8 cellular contexts compared by ENCODE assay signal in genomic region chr14:77099425-77100167, GRCh38. TPM values are rescaled to one million over a fixed set of nuclear protein-coding genes. Genes with fewer than 3 reads are reported as not detected.
DNase-seq lines count a peak whose midpoint lies in the region; ATAC-seq and TF ChIP-seq lines count a peak whose summit lies in the region.

No MANE protein-coding gene starts in this region.

- H3K27me3 Mint-ChIP-seq in Calu3 (ENCODE audit: unreplicated experiment), result no peaks in the 10 kb centered on the region
- H3K27me3 Mint-ChIP-seq in activated naive CD8-positive, alpha-beta T cell treated with anti-CD3 and anti-CD28 coated beads, Interleukin-2, amount 10 ng/mL, durations not matched to agents 7 days and 5 days, result no peaks in the 10 kb centered on the region

- POLR2A ChIA-PET in activated naive CD8-positive, alpha-beta T cell treated with anti-CD3 and anti-CD28 coated beads, Interleukin-2, amount 10 ng/mL, durations not matched to agents 7 days and 5 days (lab: Charles Lee), result interaction anchor here (1.5 to 2.0 kb wide), 3 partner anchors 21 to 191 kb away, joined by 4 to 8 read pairs (median 8); no protein-coding TSS in a partner anchor

- TF ChIP-seq CTCF in Calu3 (IDR thresholded peaks at IDR 0.05; ENCODE audit: unreplicated experiment), result no peak
- no peak for TF ChIP-seq CTCF in Loucy (conservative IDR thresholded peaks at IDR 0.05; ENCODE audit: low read length)
- no peak for TF ChIP-seq CTCF in MM.1S (IDR thresholded peaks at IDR 0.05; ENCODE audit: low read length)

- H3K9ac ChIP-seq in Loucy (ENCODE audit: low read depth, low read length, poor library complexity, severe bottlenecking) (peak overlapping the region; percentile 84), stomach smooth muscle (ENCODE audit: low read length in 2 of 2) (peak overlapping the region; percentile 97 to 99), MM.1S (ENCODE audit: low read length) (no peak overlapping the region)

- no peak overlapping the region for H3K27ac Mint-ChIP-seq in Calu3 (ENCODE audit: unreplicated experiment)
- no peak overlapping the region for H3K27ac Mint-ChIP-seq in activated naive CD8-positive, alpha-beta T cell treated with anti-CD3 and anti-CD28 coated beads, Interleukin-2, amount 10 ng/mL, durations not matched to agents 7 days and 5 days

- H3K36me3 ChIP-seq in Loucy (ENCODE audit: insufficient read depth, low read length), result no peaks in the 10 kb centered on the region
- H3K36me3 ChIP-seq in stomach smooth muscle (ENCODE audit: control insufficient read depth in 2 of 2, insufficient read depth in 2 of 2, low read length in 2 of 2), result no peaks in the 10 kb centered on the region
- H3K36me3 ChIP-seq in MM.1S (replicated peaks; ENCODE audit: insufficient read depth, low read length), result no peaks in the 10 kb centered on the region

- no peak overlapping the region for H2AFZ ChIP-seq in Loucy (ENCODE audit: low read length)
- H2AFZ ChIP-seq in MM.1S (ENCODE audit: low read length), result no peak overlapping the region

- CTCF ChIA-PET in Calu3 (lab: Charles Lee), result interaction anchor here (0.5 to 2.1 kb wide), 4 partner anchors 24 to 114 kb away, joined by 3 to 7 read pairs (median 4); no protein-coding TSS in a partner anchor

- peaks cover 21% of the 10 kb centered on the region for H3K36me3 Mint-ChIP-seq in Calu3 (ENCODE audit: insufficient read depth, unreplicated experiment)
- H3K36me3 Mint-ChIP-seq in activated naive CD8-positive, alpha-beta T cell treated with anti-CD3 and anti-CD28 coated beads, Interleukin-2, amount 10 ng/mL, durations not matched to agents 7 days and 5 days, result peaks cover 4% of the 10 kb centered on the region

- H3K9me2 ChIP-seq in Loucy (replicated peaks; ENCODE audit: low read depth, low read length), result no peaks in the 10 kb centered on the region
- H3K9me2 ChIP-seq in MM.1S (replicated peaks; ENCODE audit: insufficient read depth, low read length), result no peaks in the 10 kb centered on the region

- intact Hi-C loops in Calu3 (cut with micrococcal nuclease; ENCODE audit: unreplicated experiment), result no loop called here

- no TSS peak for BruUV-seq in Calu3 (replicated peaks; lab: Mats Ljungman, UMichigan)

- H3K4me2 ChIP-seq in Loucy (ENCODE audit: low read depth, low read length, poor library complexity, severe bottlenecking) (peak overlapping the region; percentile 95), MM.1S (ENCODE audit: low read depth, low read length) (no peak overlapping the region)

- H4K20me1 ChIP-seq in Loucy (ENCODE audit: insufficient read depth, low read length, poor library complexity, severe bottlenecking) (no peaks in the 10 kb centered on the region), MM.1S (ENCODE audit: insufficient read depth, low read length) (no peaks in the 10 kb centered on the region)

- H3K27ac ChIP-seq in stomach smooth muscle (ENCODE audit: low read length), result peak overlapping the region; percentile 97
- H3K27ac ChIP-seq in MM.1S (ENCODE audit: low read length), result no peak overlapping the region

- peaks cover 34% of the 10 kb centered on the region for H3K4me1 Mint-ChIP-seq in Calu3 (ENCODE audit: low read depth, unreplicated experiment)
- H3K4me1 Mint-ChIP-seq in activated naive CD8-positive, alpha-beta T cell treated with anti-CD3 and anti-CD28 coated beads, Interleukin-2, amount 10 ng/mL, durations not matched to agents 7 days and 5 days, result peaks cover 33% of the 10 kb centered on the region

- H3F3A ChIP-seq in Loucy (ENCODE audit: low read depth) (no peaks in the 10 kb centered on the region), MM.1S (ENCODE audit: insufficient read depth, low read length) (peaks cover 5% of the 10 kb centered on the region; the same call in 1 of the 2 replicates)

- ATAC-seq in activated naive CD8-positive, alpha-beta T cell treated with anti-CD3 and anti-CD28 coated beads, Interleukin-2, amount 10 ng/mL, durations not matched to agents 7 days and 5 days (ENCODE audit: low read depth), result no peak

- DNase-seq in Calu3 (no peak), inferior parietal cortex (ENCODE audit: extremely low spot score) (peak; percentile 83), MM.1S (no peak), HuH-7 (ENCODE audit: low spot score) (no peak), NCI-H1048 (lab: John Stamatoyannopoulos, UW) (no peak)
- DNase-seq in activated naive CD8-positive, alpha-beta T cell treated with anti-CD3 and anti-CD28 coated beads, Interleukin-2, amount 10 ng/mL, durations not matched to agents 7 days and 5 days, result no peak

- H3K4me3 Mint-ChIP-seq in Calu3 (ENCODE audit: low read depth, unreplicated experiment), result peak overlapping the region; percentile 97
- H3K4me3 Mint-ChIP-seq in activated naive CD8-positive, alpha-beta T cell treated with anti-CD3 and anti-CD28 coated beads, Interleukin-2, amount 10 ng/mL, durations not matched to agents 7 days and 5 days, result peak overlapping the region; percentile 98

- peak overlapping the region; percentile 81 for H3K4me3 ChIP-seq in Loucy (ENCODE audit: low read length, poor library complexity, severe bottlenecking)
- H3K4me3 ChIP-seq in stomach smooth muscle (ENCODE audit: low read length in 2 of 2), result peak overlapping the region; percentile 96 to 99
- no peak overlapping the region for H3K4me3 ChIP-seq in MM.1S (ENCODE audit: low read length)

- no peaks in the 10 kb centered on the region for H3K27me3 ChIP-seq in Loucy (ENCODE audit: insufficient read depth, low read length, poor library complexity, severe bottlenecking)
- no peaks in the 10 kb centered on the region for H3K27me3 ChIP-seq in stomach smooth muscle (ENCODE audit: control insufficient read depth in 1 of 2, insufficient read depth in 2 of 2, low read length in 2 of 2)
- H3K27me3 ChIP-seq in MM.1S (replicated peaks; ENCODE audit: insufficient read depth, low read length), result no peaks in the 10 kb centered on the region

- H3K9me3 ChIP-seq in Loucy (ENCODE audit: insufficient read depth, low read depth, low read length) (no peaks in the 10 kb centered on the region), stomach smooth muscle (ENCODE audit: control insufficient read depth in 2 of 2, low read length in 2 of 2) (no peaks in the 10 kb centered on the region), MM.1S (replicated peaks; ENCODE audit: insufficient read depth, low read length) (no peaks in the 10 kb centered on the region)

- H3K79me2 ChIP-seq in Loucy (ENCODE audit: insufficient read depth, low read length) (peaks cover 24% of the 10 kb centered on the region), MM.1S (ENCODE audit: low read length) (peaks cover 10% of the 10 kb centered on the region)

- no peaks in the 10 kb centered on the region for H3K9me3 Mint-ChIP-seq in Calu3 (ENCODE audit: low read depth, unreplicated experiment)
- no peaks in the 10 kb centered on the region for H3K9me3 Mint-ChIP-seq in activated naive CD8-positive, alpha-beta T cell treated with anti-CD3 and anti-CD28 coated beads, Interleukin-2, amount 10 ng/mL, durations not matched to agents 7 days and 5 days

- peaks cover 33% of the 10 kb centered on the region for H3K4me1 ChIP-seq in Loucy (ENCODE audit: insufficient read depth, low read length, poor library complexity, severe bottlenecking)
- H3K4me1 ChIP-seq in stomach smooth muscle (ENCODE audit: control insufficient read depth, insufficient read depth, low read length), result peaks cover 39% of the 10 kb centered on the region
- H3K4me1 ChIP-seq in MM.1S (ENCODE audit: low read length), result no peaks in the 10 kb centered on the region

RNA-seq across cellular contexts. Expression of gene CIPC, which starts 1.5 kb away (rescaled TPM):
- 16.5 and 18.9 TPM in 2 replicates for total RNA-seq in Calu3 (2022)
- total RNA-seq in activated naive CD8-positive, alpha-beta T cell treated with anti-CD3 and anti-CD28 coated beads, Interleukin-2, amount 10 ng/mL, durations not matched to agents 7 days and 5 days, result 10 to 100 TPM; 14.0 to 14.5 TPM

RNA-seq across cellular contexts. Expression of gene ZDHHC22, which starts 42.0 kb away (rescaled TPM):
- total RNA-seq in Calu3 (2022), result not detected in 2 replicates
- total RNA-seq in activated naive CD8-positive, alpha-beta T cell treated with anti-CD3 and anti-CD28 coated beads, Interleukin-2, amount 10 ng/mL, durations not matched to agents 7 days and 5 days, result not detected
